ENCODE assay signal across 27 cellular contexts in the genomic region with DNA sequence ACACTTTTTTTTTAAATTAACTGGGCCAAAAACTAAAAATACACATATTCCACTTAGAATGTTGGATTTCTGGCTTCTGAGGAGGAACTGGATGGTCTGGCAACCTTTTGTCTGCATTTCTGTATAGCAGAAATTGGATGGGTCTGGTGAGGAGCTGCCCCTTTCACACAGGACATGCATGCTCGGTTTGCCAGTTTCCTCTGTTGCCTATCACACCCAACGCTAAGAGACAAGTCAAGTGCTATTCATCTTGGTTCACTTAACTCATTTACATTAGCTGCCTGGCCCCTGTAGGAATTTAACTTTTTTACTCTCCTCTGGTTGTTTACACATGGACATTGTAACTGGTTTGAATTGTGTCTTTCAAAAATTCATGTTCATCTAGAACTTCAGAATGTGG.
"Had no signal": no experiment of that assay in that cellular context is flagged by ENCODE, and none has a peak within 500 bp of the region (broad histone marks: within the 10 kb centered on the region; RNA-seq: fewer than 3 reads in every experiment).

No MANE protein-coding gene starts in this region.

- H3K9me3 Mint-ChIP-seq: nephron, neural crest cell, type B pancreatic cell had no signal

- H3K4me1 ChIP-seq: pancreas, psoas muscle, right lobe of liver, stomach, tibial artery, transverse colon, upper lobe of right lung, uterus had no signal

- ATAC-seq: naive thymus-derived CD4-positive, alpha-beta T cell; pancreas; psoas muscle; right cardiac atrium; right lobe of liver; stimulated activated effector memory CD8-positive, alpha-beta T cell treated with anti-CD3 and anti-CD28 coated beads, Interleukin-12 subunit alpha, Interleukin-12 subunit beta, amount 100 ng/mL, for 72 hours; stimulated activated naive B cell treated with anti-CD40 and anti-IgM and Interleukin-4, amounts not matched to agents 10 μg/mL and 1 μg/mL and 100 μg/mL, for 72 hours; upper lobe of right lung had no signal

- H3K9me3 ChIP-seq: neutrophil, pancreas, psoas muscle, right lobe of liver, sigmoid colon, stomach, thoracic aorta, tibial artery, transverse colon, upper lobe of right lung, uterus had no signal

- H3K27ac Mint-ChIP-seq: naive thymus-derived CD4-positive, alpha-beta T cell; nephron; progenitor cell of endocrine pancreas; stimulated activated effector memory CD8-positive, alpha-beta T cell treated with anti-CD3 and anti-CD28 coated beads, Interleukin-12 subunit alpha, Interleukin-12 subunit beta, amount 100 ng/mL, for 72 hours; stimulated activated naive B cell treated with anti-CD40 and anti-IgM and Interleukin-4, amounts not matched to agents 10 μg/mL and 1 μg/mL and 100 μg/mL, for 72 hours; stimulated activated naive CD8-positive, alpha-beta T cell treated with anti-CD3 and anti-CD28 coated beads, Interleukin-15, Interleukin-2, amounts not matched to agents 100 ng/mL and 50 ng/mL, for 24 hours; type B pancreatic cell had no signal

- H3K27ac ChIP-seq: neutrophil, pancreas, psoas muscle, right lobe of liver, sigmoid colon, stomach, thoracic aorta, tibial artery, transverse colon, upper lobe of right lung, uterus had no signal

- H3K36me3 ChIP-seq: neutrophil, pancreas, right lobe of liver, sigmoid colon, stomach, thoracic aorta, tibial artery, transverse colon, upper lobe of right lung, uterus had no signal

- H3K36me3 Mint-ChIP-seq: naive thymus-derived CD4-positive, alpha-beta T cell; stimulated activated effector memory CD8-positive, alpha-beta T cell treated with anti-CD3 and anti-CD28 coated beads, Interleukin-12 subunit alpha, Interleukin-12 subunit beta, amount 100 ng/mL, for 72 hours; stimulated activated naive B cell treated with anti-CD40 and anti-IgM and Interleukin-4, amounts not matched to agents 10 μg/mL and 1 μg/mL and 100 μg/mL, for 72 hours; type B pancreatic cell had no signal

- H3K4me1 Mint-ChIP-seq: nephron; neural crest cell; stimulated activated effector memory CD8-positive, alpha-beta T cell treated with anti-CD3 and anti-CD28 coated beads, Interleukin-12 subunit alpha, Interleukin-12 subunit beta, amount 100 ng/mL, for 72 hours; stimulated activated naive B cell treated with anti-CD40 and anti-IgM and Interleukin-4, amounts not matched to agents 10 μg/mL and 1 μg/mL and 100 μg/mL, for 72 hours had no signal

- H3K27me3 Mint-ChIP-seq: naive thymus-derived CD4-positive, alpha-beta T cell; stimulated activated naive B cell treated with anti-CD40 and anti-IgM and Interleukin-4, amounts not matched to agents 10 μg/mL and 1 μg/mL and 100 μg/mL, for 72 hours; stimulated activated naive CD8-positive, alpha-beta T cell treated with anti-CD3 and anti-CD28 coated beads, Interleukin-15, Interleukin-2, amounts not matched to agents 100 ng/mL and 50 ng/mL, for 24 hours; type B pancreatic cell had no signal

- H3K4me3 Mint-ChIP-seq: naive thymus-derived CD4-positive, alpha-beta T cell; nephron; neural crest cell; stimulated activated effector memory CD8-positive, alpha-beta T cell treated with anti-CD3 and anti-CD28 coated beads, Interleukin-12 subunit alpha, Interleukin-12 subunit beta, amount 100 ng/mL, for 72 hours; stimulated activated naive B cell treated with anti-CD40 and anti-IgM and Interleukin-4, amounts not matched to agents 10 μg/mL and 1 μg/mL and 100 μg/mL, for 72 hours; stimulated activated naive CD8-positive, alpha-beta T cell treated with anti-CD3 and anti-CD28 coated beads, Interleukin-15, Interleukin-2, amounts not matched to agents 100 ng/mL and 50 ng/mL, for 24 hours; type B pancreatic cell had no signal

- FAIRE-seq: pancreas, small intestine had no signal

- H3K27me3 ChIP-seq: neutrophil, pancreas, right lobe of liver, sigmoid colon, stomach, tibial artery, transverse colon, upper lobe of right lung, uterus had no signal

- H3K4me3 ChIP-seq: pancreas, psoas muscle, right lobe of liver, sigmoid colon, stomach, thoracic aorta, tibial artery, transverse colon, upper lobe of right lung, uterus had no signal

- DNase-seq: naive thymus-derived CD4-positive, alpha-beta T cell; nucleus accumbens; pancreas; psoas muscle; right cardiac atrium; right lobe of liver; sigmoid colon; small intestine; stimulated activated CD4-positive, alpha-beta T cell treated with anti-CD3 and anti-CD28 coated beads, Interleukin-15, amount 100 ng/mL, for 24 hours; stimulated activated CD4-positive, alpha-beta T cell treated with anti-CD3 and anti-CD28 coated beads, Interleukin-2, amount 100 ng/mL, for 24 hours; stimulated activated CD4-positive, alpha-beta T cell treated with anti-CD3 and anti-CD28 coated beads, Interleukin-2, amount 100 ng/mL, for 48 hours; stimulated activated CD4-positive, alpha-beta T cell treated with anti-CD3 and anti-CD28 coated beads, Interleukin-4, amount 100 ng/mL, for 24 hours; stimulated activated naive B cell treated with anti-CD40 and anti-IgM and Interleukin-4, amounts not matched to agents 10 μg/mL and 1 μg/mL and 100 μg/mL, for 72 hours; stimulated activated naive CD4-positive, alpha-beta T cell treated with Interleukin-2 at 50 U/mL for 16 hours; stomach; tibial artery; transverse colon; upper lobe of right lung; uterus had no signal
